17 cellular contexts compared by ENCODE assay signal in the genomic region with DNA sequence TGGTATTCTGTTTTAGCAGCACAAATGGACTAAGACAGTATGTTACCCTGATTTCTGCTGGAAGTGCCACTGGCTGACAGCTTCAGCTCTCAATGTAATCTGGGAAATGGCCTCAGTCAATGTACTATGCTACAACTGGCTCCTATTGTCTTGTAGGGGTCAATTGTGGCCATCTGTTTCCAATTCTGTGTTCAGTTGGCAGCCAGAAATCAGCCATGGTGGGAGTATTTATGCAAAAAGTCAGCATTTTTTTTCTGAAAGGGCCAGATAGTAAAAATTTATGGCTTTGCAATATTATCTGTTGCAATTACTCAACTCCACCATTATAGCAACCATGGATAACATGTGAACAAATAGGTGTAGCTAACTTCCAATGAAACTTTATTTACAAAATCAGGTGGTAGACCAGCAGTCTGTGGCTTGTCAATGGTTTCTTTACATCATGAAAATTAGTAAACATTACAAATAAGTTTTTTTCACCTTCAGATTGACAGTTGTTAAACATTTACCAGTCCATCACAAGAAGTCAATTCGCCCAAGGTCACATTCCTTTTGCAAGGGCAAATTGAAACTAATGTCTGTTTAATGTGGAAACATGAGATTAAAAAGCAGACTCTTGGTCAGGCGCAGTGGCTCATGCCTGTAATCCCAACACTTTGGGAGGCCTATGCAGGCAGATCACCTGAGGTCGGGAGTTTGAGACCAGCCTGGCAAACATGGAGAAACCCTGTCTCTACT. TPM values are rescaled to one million over a fixed set of nuclear protein-coding genes. Genes with fewer than 3 reads are reported as not detected.
DNase-seq lines count a peak whose midpoint lies in the region; ATAC-seq, FAIRE-seq and TF ChIP-seq lines count a peak whose summit lies in the region.
"Had no signal": no experiment of that assay in that cellular context is flagged by ENCODE, and none has a peak within 500 bp of the region (broad histone marks: within the 10 kb centered on the region; RNA-seq: fewer than 3 reads in every experiment).

No MANE protein-coding gene starts in this region.

- WGBS in pancreas, 2 donors, result 21 to 29% methylated on average over 3 of the region's 3 CpGs
- WGBS in suprapubic skin, result 92% methylated on average over 3 of the region's 3 CpGs

- intact Hi-C loops in pancreas (cut with DNase I), result no loop called here

- no peaks in the 10 kb centered on the region; the same call in 1 of the 2 replicates for H3K36me3 Mint-ChIP-seq in WTC11
- H3K36me3 Mint-ChIP-seq: CD8-positive, alpha-beta memory T cell had no signal

- H3K4me1 ChIP-seq in pancreas, result peaks cover 4 to 9% (median 9%) of the 10 kb centered on the region in 3 donors
- H3K4me1 ChIP-seq in suprapubic skin, result no peaks in the 10 kb centered on the region
- H3K4me1 ChIP-seq: Caco-2 had no signal

- no peak for FAIRE-seq in pancreas (lab: Jason Lieb, UNC)
- FAIRE-seq: H54 had no signal

- no peak overlapping the region for H3K4me3 ChIP-seq in pancreas
- no peak overlapping the region for H3K4me3 ChIP-seq in suprapubic skin
- H3K4me3 ChIP-seq: GM23248 had no signal

- no peaks in the 10 kb centered on the region for H3K27me3 ChIP-seq in pancreas
- no peaks in the 10 kb centered on the region for H3K27me3 ChIP-seq in suprapubic skin

- TF ChIP-seq CTCF in C4-2B (conservative IDR thresholded peaks at IDR 0.05) (no peak), WTC11 (IDR thresholded peaks at IDR 0.05) (no peak), pancreas (IDR thresholded peaks at IDR 0.05) (no peak), suprapubic skin (IDR thresholded peaks at IDR 0.05) (no peak)

- no peak for TF ChIP-seq EP300 in suprapubic skin (IDR thresholded peaks at IDR 0.05)

- no peak for DNase-seq in WTC11 (ENCODE audit: low spot score)
- no peak for DNase-seq in left lobe of liver (ENCODE audit: low spot score)
- peak in 1 of 6 donors; percentile 26 for DNase-seq in pancreas
- DNase-seq in dedifferentiated amniotic fluid mesenchymal stem cell (ENCODE audit: extremely low spot score), result no peak
- no peak for DNase-seq in activated effector memory CD4-positive, alpha-beta T cell treated with Interleukin-2 at 50 U/mL for 16 hours
- DNase-seq in suprapubic skin (ENCODE audit: low spot score in 2 of 2), result no peak
- DNase-seq: Caco-2; CD8-positive, alpha-beta memory T cell; DMS53; GF-D8; GM23248; IMR-90 had no signal

- ATAC-seq in WTC11 (no peak), left lobe of liver (peak; percentile 39), pancreas (peak in 3 of 4 donors; percentile 44 to 83 (median 63))
- ATAC-seq: HCT116 had no signal

- H3K27ac Mint-ChIP-seq in WTC11, result no peak overlapping the region
- H3K27ac Mint-ChIP-seq: CD8-positive, alpha-beta memory T cell had no signal

- H3K27me3 Mint-ChIP-seq in WTC11 (ENCODE audit: low read depth), result no peaks in the 10 kb centered on the region

- H3K4me3 Mint-ChIP-seq in WTC11, result no peak overlapping the region
- H3K4me3 Mint-ChIP-seq: CD8-positive, alpha-beta memory T cell had no signal

- CTCF ChIA-PET in WTC11 (lab: Charles Lee), result no interaction called here

- H3K36me3 ChIP-seq in pancreas (no peaks in the 10 kb centered on the region), suprapubic skin (no peaks in the 10 kb centered on the region)

- H3K9me3 ChIP-seq in pancreas (no peaks in the 10 kb centered on the region), suprapubic skin (no peaks in the 10 kb centered on the region)

- no peaks in the 10 kb centered on the region for H3K4me1 Mint-ChIP-seq in WTC11
- H3K4me1 Mint-ChIP-seq: CD8-positive, alpha-beta memory T cell had no signal

- peaks cover 22% of the 10 kb centered on the region for H3K9me3 Mint-ChIP-seq in WTC11

- TF ChIP-seq POLR2A in suprapubic skin (IDR thresholded peaks at IDR 0.05), result no peak

- POLR2A ChIA-PET in WTC11 (lab: Charles Lee), result no interaction called here

- H3K27ac ChIP-seq in C4-2B (peak overlapping the region; percentile 56), pancreas (peak overlapping the region in 1 of 4 donors; percentile 3), suprapubic skin (no peak overlapping the region)
- H3K27ac ChIP-seq: 22Rv1, GM23248 had no signal

TF ChIP-seq in WTC11, 78 proteins besides CTCF, POLR2A, EP300 and RAD21:
- TF ChIP-seq ZBTB21 (CRISPR knock-in tag; IDR thresholded peaks at IDR 0.05; ENCODE audit: borderline replicate concordance) (no peak), GABPB1 (CRISPR knock-in tag; IDR thresholded peaks at IDR 0.05) (peak; percentile 26; the same call in 1 of the 2 replicates)
TF ChIP-seq in WTC11: peak in this region for 1.

RNA-seq across cellular contexts. Expression of gene TSHZ2, which starts 58.3 kb away (rescaled TPM):
- total RNA-seq in WTC11 (2021), result 0.20 to 0.60 TPM (median 0.23 TPM) in 3 replicates
- total RNA-seq in left lobe of liver, result 19.0 TPM
- 10 to 100 TPM in 1 of 6 donors, 1 to 10 TPM in 5; 2.2 to 23.5 (median 4.6) TPM for total RNA-seq in pancreas
- 1 to 10 TPM; 4.5 TPM for polyA plus RNA-seq in pancreas
- 10 to 100 TPM; 10.2 to 24.7 (median 19.2) TPM for total RNA-seq in suprapubic skin
- polyA plus RNA-seq: BJ had no signal
